In the genomic region with DNA sequence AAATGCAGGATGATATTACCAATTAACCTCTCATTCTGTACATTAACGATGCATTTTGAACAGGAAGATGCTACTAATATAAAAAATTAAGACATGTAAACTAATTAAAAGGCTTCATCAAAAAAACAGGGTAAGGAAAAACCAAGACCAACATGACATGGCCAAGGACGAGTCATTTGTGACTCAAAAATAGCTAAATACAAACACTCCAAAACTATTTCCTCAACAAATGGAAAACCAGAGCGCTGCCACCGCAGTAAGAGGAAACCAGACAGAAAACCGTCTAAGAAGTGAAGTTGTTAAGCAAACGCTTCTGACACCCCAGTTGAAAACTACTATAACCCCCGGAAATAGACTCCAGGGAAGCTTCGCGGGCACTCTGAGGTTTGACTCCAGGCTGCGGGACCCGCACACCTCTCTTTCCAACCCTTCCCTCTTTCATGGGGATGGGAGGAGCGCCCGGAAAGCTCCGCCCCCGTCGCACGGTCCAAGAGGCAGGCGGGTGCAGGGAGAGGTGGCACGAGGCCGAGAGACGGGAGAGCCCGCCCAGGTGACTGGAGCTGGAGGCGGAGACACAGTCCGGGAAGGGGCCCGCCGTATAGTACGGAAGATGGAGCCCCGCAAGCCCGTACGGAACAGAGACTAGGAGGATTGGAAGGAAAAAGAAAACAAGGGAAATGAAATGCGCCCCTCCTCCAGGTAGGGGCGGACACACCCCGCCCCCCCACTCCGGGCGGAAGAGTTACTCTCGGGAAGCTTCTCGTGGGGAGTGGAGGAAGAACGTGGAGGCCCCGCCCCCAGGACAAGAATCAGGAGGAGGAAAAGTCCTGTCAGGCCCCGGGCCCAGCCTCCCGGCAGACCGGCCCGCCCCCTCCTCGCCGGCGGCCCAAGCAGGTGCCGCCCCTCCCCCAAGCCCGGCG, we compare ENCODE assay signal across 8 cellular contexts. TPM values are rescaled to one million over a fixed set of nuclear protein-coding genes. Genes with fewer than 3 reads are reported as not detected.
DNase-seq lines count a peak whose midpoint lies in the region; ATAC-seq and TF ChIP-seq lines count a peak whose summit lies in the region.

No MANE protein-coding gene starts in this region.

- peak overlapping the region; percentile 99 for H3K27ac ChIP-seq in thymus (ENCODE audit: low read depth)

- peak overlapping the region; percentile 88 for H3K4me3 Mint-ChIP-seq in activated naive CD8-positive, alpha-beta T cell treated with anti-CD3 and anti-CD28 coated beads, Interleukin-2, amount 10 ng/mL, durations not matched to agents 7 days and 5 days
- H3K4me3 Mint-ChIP-seq in osteocyte (ENCODE audit: unreplicated experiment), result peak overlapping the region; percentile 88

- POLR2A ChIA-PET in activated naive CD8-positive, alpha-beta T cell treated with anti-CD3 and anti-CD28 coated beads, Interleukin-2, amount 10 ng/mL, durations not matched to agents 7 days and 5 days (lab: Charles Lee), result interaction anchor here (0.5 to 5.1 kb wide), 25 partner anchors 10 to 929 kb away, joined by 3 to 110 read pairs (median 5); partner anchors contain the start of genes CISH, MANF, RAD54L2 and RBM15B

- intact Hi-C loops in Right ventricle myocardium inferior (cut with DNase I), result loop anchor here (2.0 kb wide), 1 partner anchor 114 kb away; the partner anchor contains the start of gene MANF

- WGBS in thymus, result under 1% methylated on average over 49 of the region's 49 CpGs

- H3K27me3 Mint-ChIP-seq in activated naive CD8-positive, alpha-beta T cell treated with anti-CD3 and anti-CD28 coated beads, Interleukin-2, amount 10 ng/mL, durations not matched to agents 7 days and 5 days, result no peaks in the 10 kb centered on the region
- no peaks in the 10 kb centered on the region for H3K27me3 Mint-ChIP-seq in osteocyte (ENCODE audit: unreplicated experiment)

- H3K27me3 ChIP-seq in GM06990 (replicated peaks; ENCODE audit: control insufficient read depth, insufficient read depth, low read length) (no peaks in the 10 kb centered on the region), thymus (ENCODE audit: control insufficient read depth, insufficient read depth) (no peaks in the 10 kb centered on the region)

- H3K9me3 Mint-ChIP-seq in activated naive CD8-positive, alpha-beta T cell treated with anti-CD3 and anti-CD28 coated beads, Interleukin-2, amount 10 ng/mL, durations not matched to agents 7 days and 5 days, result no peaks in the 10 kb centered on the region
- no peaks in the 10 kb centered on the region for H3K9me3 Mint-ChIP-seq in osteocyte (ENCODE audit: unreplicated experiment)

- ATAC-seq in HG02610 (IDR thresholded peaks at IDR 0.05; ENCODE audit: unreplicated experiment) (peak; percentile 63), Right ventricle myocardium inferior (peak; percentile 85)
- ATAC-seq in activated naive CD8-positive, alpha-beta T cell treated with anti-CD3 and anti-CD28 coated beads, Interleukin-2, amount 10 ng/mL, durations not matched to agents 7 days and 5 days (ENCODE audit: low read depth), result peak; percentile 71

- peak; percentile 89 for DNase-seq in GM06990 (ENCODE audit: extremely low read depth, insufficient read length)
- peak; percentile 73 for DNase-seq in NCI-H1092 (lab: John Stamatoyannopoulos, UW)
- DNase-seq in SKM-1 treated with dmso at 0.1 percent for 144 hours (lab: John Stamatoyannopoulos, UW; ENCODE audit: unreplicated experiment), result peak; percentile 93
- DNase-seq in activated naive CD8-positive, alpha-beta T cell treated with anti-CD3 and anti-CD28 coated beads, Interleukin-2, amount 10 ng/mL, durations not matched to agents 7 days and 5 days, result peak; percentile 85
- peak; percentile 96 for DNase-seq in Right ventricle myocardium inferior (ENCODE audit: missing footprints)
- DNase-seq in osteocyte (ENCODE audit: extremely low spot score, unreplicated experiment), result peak; percentile 97

- no peaks in the 10 kb centered on the region for H3K4me1 ChIP-seq in thymus (ENCODE audit: control insufficient read depth, insufficient read depth, low read length)

- H3K9me3 ChIP-seq in thymus (ENCODE audit: control insufficient read depth), result no peaks in the 10 kb centered on the region

- no peak for TF ChIP-seq CTCF in GM06990 (IDR thresholded peaks at IDR 0.05; ENCODE audit: insufficient read depth, low read length, poor library complexity, severe bottlenecking)
- TF ChIP-seq CTCF in osteocyte (IDR thresholded peaks at IDR 0.05), result no peak

- H3K36me3 ChIP-seq in GM06990 (ENCODE audit: control insufficient read depth, insufficient read depth, low read length) (no peaks in the 10 kb centered on the region; the same call in 1 of the 2 replicates), thymus (ENCODE audit: control insufficient read depth, insufficient read depth) (peaks cover 2% of the 10 kb centered on the region)

- peaks cover 1% of the 10 kb centered on the region for H3K4me1 Mint-ChIP-seq in activated naive CD8-positive, alpha-beta T cell treated with anti-CD3 and anti-CD28 coated beads, Interleukin-2, amount 10 ng/mL, durations not matched to agents 7 days and 5 days
- peaks cover 13% of the 10 kb centered on the region for H3K4me1 Mint-ChIP-seq in osteocyte (ENCODE audit: unreplicated experiment)

- H3K4me3 ChIP-seq in GM06990 (replicated peaks; ENCODE audit: low read depth, low read length) (peak overlapping the region; percentile 82), thymus (ENCODE audit: low read length) (peak overlapping the region; percentile 95)

- peak overlapping the region; percentile 94 for H3K27ac Mint-ChIP-seq in activated naive CD8-positive, alpha-beta T cell treated with anti-CD3 and anti-CD28 coated beads, Interleukin-2, amount 10 ng/mL, durations not matched to agents 7 days and 5 days
- H3K27ac Mint-ChIP-seq in osteocyte (ENCODE audit: unreplicated experiment), result peak overlapping the region; percentile 98

- H3K36me3 Mint-ChIP-seq in activated naive CD8-positive, alpha-beta T cell treated with anti-CD3 and anti-CD28 coated beads, Interleukin-2, amount 10 ng/mL, durations not matched to agents 7 days and 5 days, result no peaks in the 10 kb centered on the region
- no peaks in the 10 kb centered on the region for H3K36me3 Mint-ChIP-seq in osteocyte (ENCODE audit: unreplicated experiment)

RNA-seq across cellular contexts. Expression of gene DCAF1, which starts 0.7 kb away (rescaled TPM):
- 10 to 100 TPM; 33.3 to 35.4 TPM for total RNA-seq in activated naive CD8-positive, alpha-beta T cell treated with anti-CD3 and anti-CD28 coated beads, Interleukin-2, amount 10 ng/mL, durations not matched to agents 7 days and 5 days
- total RNA-seq in Right ventricle myocardium inferior (15.1 TPM), osteocyte (16.8 and 17.5 TPM in 2 replicates)
- 11.0 TPM for polyA plus RNA-seq in thymus

RNA-seq across cellular contexts. Expression of gene RAD54L2, which starts 39.4 kb away (rescaled TPM):
- 10 to 100 TPM; 29.8 to 32.7 TPM for total RNA-seq in activated naive CD8-positive, alpha-beta T cell treated with anti-CD3 and anti-CD28 coated beads, Interleukin-2, amount 10 ng/mL, durations not matched to agents 7 days and 5 days
- total RNA-seq in Right ventricle myocardium inferior (10.3 TPM), osteocyte (27.3 and 28.3 TPM in 2 replicates)
- polyA plus RNA-seq in thymus, result 3.8 TPM

Comparison
In these comparisons a context has a peak if more than half of its experiments do, and no peak if none do; other contexts are left out.
1. Peak in every context shown above with its lines: DNase-seq, ATAC-seq, H3K4me3 ChIP-seq and H3K27ac ChIP-seq.